ENCODE assay signal across 14 cellular contexts in genomic region chr4:7906171-7906581, GRCh38. TPM values are rescaled to one million over a fixed set of nuclear protein-coding genes. Genes with fewer than 3 reads are reported as not detected.
A peak's percentile ranks its signal among the peaks of the same experiment; 100 is the strongest.
DNase-seq lines count a peak whose midpoint lies in the region; ATAC-seq and TF ChIP-seq lines count a peak whose summit lies in the region.
"Had no signal": no experiment of that assay in that cellular context is flagged by ENCODE, and none has a peak within 500 bp of the region (broad histone marks: within the 10 kb centered on the region; RNA-seq: fewer than 3 reads in every experiment).

No MANE protein-coding gene starts in this region.

- H3K4me3 ChIP-seq in HUES48 (ENCODE audit: low read depth, low read length) (no peak overlapping the region), astrocyte of the spinal cord (ENCODE audit: low read depth, low read length) (no peak overlapping the region), right cardiac atrium (ENCODE audit: low read length) (no peak overlapping the region), stomach smooth muscle (ENCODE audit: low read length in 2 of 2) (peak overlapping the region; percentile 17 to 64)
- H3K4me3 ChIP-seq: MG63, right lobe of liver had no signal

- TF ChIP-seq CTCF in astrocyte of the spinal cord (IDR thresholded peaks at IDR 0.05; ENCODE audit: low read depth, low read length), result peak; percentile 54

- H3K36me3 ChIP-seq in HUES48 (ENCODE audit: control insufficient read depth, insufficient read depth, low read length), result no peaks in the 10 kb centered on the region
- no peaks in the 10 kb centered on the region for H3K36me3 ChIP-seq in stomach smooth muscle (ENCODE audit: control insufficient read depth in 2 of 2, insufficient read depth in 2 of 2, low read length in 2 of 2)
- H3K36me3 ChIP-seq: MG63, right lobe of liver had no signal

- ATAC-seq in right cardiac atrium, result peak; percentile 28 to 44
- ATAC-seq in GM19455 (IDR thresholded peaks at IDR 0.05; ENCODE audit: unreplicated experiment), result no peak
- ATAC-seq: right lobe of liver had no signal

- H3K9me3 ChIP-seq in HUES48 (ENCODE audit: control insufficient read depth, insufficient read depth, low read length) (no peaks in the 10 kb centered on the region), right cardiac atrium (ENCODE audit: control insufficient read depth, low read length) (no peaks in the 10 kb centered on the region), stomach smooth muscle (ENCODE audit: control insufficient read depth in 2 of 2, low read length in 2 of 2) (no peaks in the 10 kb centered on the region)
- H3K9me3 ChIP-seq: MG63, right lobe of liver had no signal

- H3K4me1 ChIP-seq in HUES48 (ENCODE audit: control insufficient read depth, insufficient read depth, low read length) (peaks cover 73% of the 10 kb centered on the region), right cardiac atrium (ENCODE audit: control insufficient read depth, insufficient read depth, low read length) (peaks cover 27% of the 10 kb centered on the region), stomach smooth muscle (ENCODE audit: control insufficient read depth, insufficient read depth, low read length) (peaks cover 76% of the 10 kb centered on the region)
- H3K4me1 ChIP-seq: right lobe of liver had no signal

- 41% methylated on average over 9 of the region's 9 CpGs for WGBS in right cardiac atrium

- no peak overlapping the region for H3K9ac ChIP-seq in HUES48 (ENCODE audit: low read depth, low read length)
- H3K9ac ChIP-seq in stomach smooth muscle (ENCODE audit: low read length in 2 of 2), result peak overlapping the region; percentile 5 to 38

- H3K27me3 ChIP-seq in HUES48 (ENCODE audit: control insufficient read depth, insufficient read depth, low read length), result no peaks in the 10 kb centered on the region
- no peaks in the 10 kb centered on the region for H3K27me3 ChIP-seq in right cardiac atrium (ENCODE audit: control insufficient read depth, insufficient read depth)
- H3K27me3 ChIP-seq in stomach smooth muscle (ENCODE audit: control insufficient read depth in 1 of 2, insufficient read depth in 2 of 2, low read length in 2 of 2), result no peaks in the 10 kb centered on the region
- H3K27me3 ChIP-seq: MG63, right lobe of liver had no signal

- intact Hi-C loops in right cardiac atrium (cut with DNase I), result no loop called here

- peak overlapping the region; percentile 24 for H3K27ac ChIP-seq in HUES48 (ENCODE audit: low read depth, low read length)
- peak overlapping the region; percentile 43 for H3K27ac ChIP-seq in right cardiac atrium (ENCODE audit: low read length)
- peak overlapping the region; percentile 82 for H3K27ac ChIP-seq in stomach smooth muscle (ENCODE audit: low read length)
- H3K27ac ChIP-seq: right lobe of liver had no signal

- DNase-seq in astrocyte of the spinal cord (ENCODE audit: low read depth, low spot score) (peak; percentile 66), right cardiac atrium (no peak), NCI-H82 treated with DMSO at 0.1 percent for 48 hours (lab: John Stamatoyannopoulos, UW; ENCODE audit: unreplicated experiment) (no peak), hepatic stellate cell (ENCODE audit: low spot score) (no peak)
- DNase-seq in activated effector memory CD4-positive, alpha-beta T cell treated with Interleukin-2 at 50 U/mL for 16 hours, result no peak
- DNase-seq: CD8-positive, alpha-beta memory T cell; dermis blood vessel endothelial cell; MG63; NCI-H446; right lobe of liver; SIG-M5 had no signal

- in situ Hi-C loops in astrocyte of the spinal cord (cut with HindIII; ENCODE audit: low sequenced_read_pairs), result no loop called here

RNA-seq across cellular contexts. Expression of gene AFAP1, which starts 33.5 kb away (rescaled TPM):
- total RNA-seq in right cardiac atrium, result 10 to 100 TPM; 21.9 to 43.6 (median 26.7) TPM
- polyA plus RNA-seq in right cardiac atrium, result 7.8 TPM

Comparison
In these comparisons a context has a peak if more than half of its experiments do, and no peak if none do; other contexts are left out.
1. H3K27ac ChIP-seq: peak in every context shown above with its lines; median percentile 82 in stomach smooth muscle; 43 in right cardiac atrium; 24 in HUES48.
2. H3K4me3 ChIP-seq: peak in stomach smooth muscle (2 of 2); none in HUES48 (single experiment), astrocyte of the spinal cord (single experiment) and right cardiac atrium (single experiment).